In genomic region chr10:69968830-69969229, GRCh38 we compare ENCODE assay signal across 11 cellular contexts.
DNase-seq lines count a peak whose midpoint lies in the region; ATAC-seq, FAIRE-seq and TF ChIP-seq lines count a peak whose summit lies in the region.
"Had no signal": no experiment of that assay in that cellular context is flagged by ENCODE, and none has a peak within 500 bp of the region (broad histone marks: within the 10 kb centered on the region; RNA-seq: fewer than 3 reads in every experiment).

No MANE protein-coding gene starts in this region.

- WGBS in small intestine, 3 donors: 54 to 69% (median 63%) methylated on average over 3 of the region's 3 CpGs

- DNase-seq in COLO668 (lab: John Stamatoyannopoulos, UW; ENCODE audit: unreplicated experiment): peak; percentile 1
- peak; percentile 8 for DNase-seq in adipocyte (ENCODE audit: low read depth)
- no peak for DNase-seq in left colon
- no peak for DNase-seq in small intestine
- no peak for DNase-seq in COLO829 (ENCODE audit: low spot score)
- no peak for DNase-seq in glutamatergic neuron
- no peak for DNase-seq in stimulated activated naive CD8-positive, alpha-beta T cell treated with anti-CD3 and anti-CD28 coated beads, Interleukin-15, amount 100 ng/mL, for 72 hours
- DNase-seq: naive thymus-derived CD8-positive, alpha-beta T cell had no signal

- H3K36me3 ChIP-seq in adipocyte (ENCODE audit: control insufficient read depth, insufficient read depth, low read length, severe bottlenecking): no peaks in the 10 kb centered on the region
- H3K36me3 ChIP-seq in small intestine (ENCODE audit: control insufficient read depth in 2 of 2, insufficient read depth in 2 of 2, low read length in 2 of 2): no peaks in the 10 kb centered on the region

- H3K27ac Mint-ChIP-seq in glutamatergic neuron (ENCODE audit: unreplicated experiment): no peak overlapping the region
- H3K27ac Mint-ChIP-seq in stimulated activated naive CD8-positive, alpha-beta T cell treated with anti-CD3 and anti-CD28 coated beads, Interleukin-15, amount 100 ng/mL, for 72 hours: no peak overlapping the region

- H3K27me3 ChIP-seq in adipocyte (replicated peaks; ENCODE audit: control insufficient read depth, insufficient read depth, low read length) (peaks cover 22% of the 10 kb centered on the region), small intestine (ENCODE audit: control insufficient read depth in 2 of 2, insufficient read depth in 2 of 2, low read length in 2 of 2) (no peaks in the 10 kb centered on the region)

- TF ChIP-seq EP300 in Ishikawa (IDR thresholded peaks at IDR 0.05; ENCODE audit: borderline replicate concordance): no peak

- H3K4me1 ChIP-seq in adipocyte (ENCODE audit: control insufficient read depth, insufficient read depth, low read length) (peaks cover 10% of the 10 kb centered on the region), small intestine (ENCODE audit: control insufficient read depth in 2 of 2, insufficient read depth in 1 of 2, low read depth in 1 of 2, low read length in 1 of 2) (no peaks in the 10 kb centered on the region)

- no peaks in the 10 kb centered on the region for H3K36me3 Mint-ChIP-seq in glutamatergic neuron (ENCODE audit: unreplicated experiment)
- H3K36me3 Mint-ChIP-seq: naive thymus-derived CD8-positive, alpha-beta T cell had no signal

- ATAC-seq in left colon: peak; percentile 37
- ATAC-seq in stimulated activated naive CD8-positive, alpha-beta T cell treated with anti-CD3 and anti-CD28 coated beads, Interleukin-15, amount 100 ng/mL, for 72 hours: no peak
- ATAC-seq: activated CD4-positive, CD25-positive, alpha-beta regulatory T cell treated with anti-CD3 and anti-CD28 coated beads, Interleukin-2, amount 50 U/mL, for 24 hours; naive thymus-derived CD8-positive, alpha-beta T cell had no signal

- TF ChIP-seq CTCF in glutamatergic neuron (IDR thresholded peaks at IDR 0.05; ENCODE audit: partially characterized antibody, unreplicated experiment): no peak

- FAIRE-seq in small intestine (lab: Jason Lieb, UNC): no peak
- FAIRE-seq: G401.6 had no signal

- peaks cover 1% of the 10 kb centered on the region for H3K27me3 Mint-ChIP-seq in glutamatergic neuron (ENCODE audit: unreplicated experiment)
- H3K27me3 Mint-ChIP-seq in stimulated activated naive CD8-positive, alpha-beta T cell treated with anti-CD3 and anti-CD28 coated beads, Interleukin-15, amount 100 ng/mL, for 72 hours: peaks cover 12% of the 10 kb centered on the region

- intact Hi-C loops in left colon (cut with DNase I, micrococcal nuclease): no loop called here

- TF ChIP-seq RAD21 in Ishikawa (IDR thresholded peaks at IDR 0.05; ENCODE audit: low read depth): peak; percentile 51; the same call in 1 of the 2 replicates

- H3K9me3 ChIP-seq in adipocyte (ENCODE audit: control insufficient read depth, low read length) (no peaks in the 10 kb centered on the region), small intestine (ENCODE audit: control insufficient read depth, low read depth) (no peaks in the 10 kb centered on the region)

- H3K27ac ChIP-seq in small intestine (ENCODE audit: low read depth in 1 of 2, low read length in 1 of 2): no peak overlapping the region

- peaks cover 1% of the 10 kb centered on the region for H3K9me3 Mint-ChIP-seq in glutamatergic neuron (ENCODE audit: unreplicated experiment)
- no peaks in the 10 kb centered on the region for H3K9me3 Mint-ChIP-seq in stimulated activated naive CD8-positive, alpha-beta T cell treated with anti-CD3 and anti-CD28 coated beads, Interleukin-15, amount 100 ng/mL, for 72 hours
- H3K9me3 Mint-ChIP-seq: naive thymus-derived CD8-positive, alpha-beta T cell had no signal

- H3K9ac ChIP-seq in adipocyte (ENCODE audit: low read length): no peak overlapping the region

- H3K4me3 ChIP-seq in adipocyte (ENCODE audit: low read length): no peak overlapping the region
- no peak overlapping the region for H3K4me3 ChIP-seq in small intestine (ENCODE audit: low read depth in 1 of 2, low read length in 2 of 2)

- H3K4me1 Mint-ChIP-seq in glutamatergic neuron (ENCODE audit: low read depth, unreplicated experiment): peaks cover 8% of the 10 kb centered on the region
- H3K4me1 Mint-ChIP-seq in stimulated activated naive CD8-positive, alpha-beta T cell treated with anti-CD3 and anti-CD28 coated beads, Interleukin-15, amount 100 ng/mL, for 72 hours: no peaks in the 10 kb centered on the region
- H3K4me1 Mint-ChIP-seq: naive thymus-derived CD8-positive, alpha-beta T cell had no signal

- H3K4me3 Mint-ChIP-seq in glutamatergic neuron (ENCODE audit: unreplicated experiment): no peak overlapping the region
- no peak overlapping the region for H3K4me3 Mint-ChIP-seq in stimulated activated naive CD8-positive, alpha-beta T cell treated with anti-CD3 and anti-CD28 coated beads, Interleukin-15, amount 100 ng/mL, for 72 hours
- H3K4me3 Mint-ChIP-seq: naive thymus-derived CD8-positive, alpha-beta T cell had no signal

TF ChIP-seq in Ishikawa, 13 proteins besides CTCF, POLR2A, EP300 and RAD21:
- TF ChIP-seq MAX (IDR thresholded peaks at IDR 0.05): no peak
- TF ChIP-seq NFIC (IDR thresholded peaks at IDR 0.05): no peak
- TF ChIP-seq TAF1 (IDR thresholded peaks at IDR 0.05; ENCODE audit: low read depth): no peak
- no peak for TF ChIP-seq TCF12 (IDR thresholded peaks at IDR 0.05; ENCODE audit: low read depth)
- no peak for TF ChIP-seq YY1 (IDR thresholded peaks at IDR 0.05; ENCODE audit: low read depth)
- TF ChIP-seq EGR1 (IDR thresholded peaks at IDR 0.05): no peak
- TF ChIP-seq CEBPB (IDR thresholded peaks at IDR 0.05): no peak
- no peak for TF ChIP-seq CREB1 (IDR thresholded peaks at IDR 0.05; ENCODE audit: low read depth)
- no peak for TF ChIP-seq ZBTB7A (IDR thresholded peaks at IDR 0.05; ENCODE audit: low read depth)
- no peak for TF ChIP-seq REST (IDR thresholded peaks at IDR 0.05; ENCODE audit: low read depth)
- no peak for TF ChIP-seq TEAD4 (IDR thresholded peaks at IDR 0.05)
- TF ChIP-seq FOXM1 (IDR thresholded peaks at IDR 0.05; ENCODE audit: borderline replicate concordance, low read depth): no peak
- TF ChIP-seq USF1 (IDR thresholded peaks at IDR 0.05): no peak

Comparison
In these comparisons a context has a peak if more than half of its experiments do, and no peak if none do; other contexts are left out.
1. DNase-seq: peak in COLO668 (single experiment) and adipocyte (single experiment); none in left colon (0 of 2), small intestine (single experiment), COLO829 (single experiment), glutamatergic neuron (single experiment) and stimulated activated naive CD8-positive, alpha-beta T cell treated with anti-CD3 and anti-CD28 coated beads, Interleukin-15, amount 100 ng/mL, for 72 hours (0 of 2).